8 cellular contexts compared by ENCODE assay signal in genomic region chr2:95022309-95023221, GRCh38. TPM values are rescaled to one million over a fixed set of nuclear protein-coding genes. Genes with fewer than 3 reads are reported as not detected.
DNase-seq lines count a peak whose midpoint lies in the region; ATAC-seq, FAIRE-seq and TF ChIP-seq lines count a peak whose summit lies in the region.

No MANE protein-coding gene starts in this region.

- no peaks in the 10 kb centered on the region for H3K36me3 Mint-ChIP-seq in immature natural killer cell

- H3K27me3 ChIP-seq in GM12878 (replicated peaks in 1 of 2; ENCODE audit: control insufficient read depth in 2 of 2, insufficient read depth in 2 of 2, low read length in 1 of 2) = peaks cover 0 to 2% of the 10 kb centered on the region in 2 experiments; a peak in 3 of 4 replicates

- H3K9me3 Mint-ChIP-seq in immature natural killer cell = no peaks in the 10 kb centered on the region

- H3K4me1 ChIP-seq in A549 (0 out of 3 replicates have a peak, but pooled peaks cover 3% of the 10 kb centered on the region), GM12878 (ENCODE audit: control insufficient read depth, insufficient read depth, low read length) (peaks cover 6% of the 10 kb centered on the region)

- peaks cover 9 to 22% (median 14%) of the 10 kb centered on the region in 3 donors for H3K27me3 Mint-ChIP-seq in immature natural killer cell (ENCODE audit: low read depth in 3 of 3)

- H2AFZ ChIP-seq in GM12878 (ENCODE audit: control insufficient read depth, low read depth, low read length) = no peak overlapping the region; the same call in 1 of the 2 replicates

- in situ Hi-C loops in GM12878 (cut with MboI) = loop anchor here (5.0 kb wide), 2 partner anchors 55 to 95 kb away; no protein-coding TSS in a partner anchor

- RAD21 ChIA-PET in GM12878 (lab: Charles Lee; ENCODE audit: unreplicated experiment) = interaction anchor here (0.7 to 6.7 kb wide), 22 partner anchors 9 to 149 kb away, joined by 3 to 120 read pairs (median 6); partner anchors contain the start of gene MRPS5

- TF ChIP-seq POLR2A in A549 (IDR thresholded peaks at IDR 0.05; ENCODE audit: low read length) (no peak), GM18505 (IDR thresholded peaks at IDR 0.05; ENCODE audit: borderline replicate concordance, extremely low read depth, insufficient read depth, insufficient read length) (no peak), GM12878 (IDR thresholded peaks at IDR 0.05; ENCODE audit: low read depth, low read length) (no peak)

- WGBS in A549 (ENCODE audit: missing lambda C conversion rate) = 3% methylated on average over 15 of the region's 15 CpGs
- WGBS in GM12878 (ENCODE audit: insufficient coverage, insufficient replicate concordance, low lambda C conversion rate, missing lambda C conversion rate) = 3% methylated on average over 15 of the region's 15 CpGs

- no peak overlapping the region for H3K9ac ChIP-seq in GM12878 (ENCODE audit: control insufficient read depth, insufficient read depth, low read length)

- intact Hi-C loops in GM12878 (cut with micrococcal nuclease; ENCODE audit: unreplicated experiment) = loop anchor here (1.0 to 10.0 kb wide), 5 partner anchors 31 to 182 kb away; partner anchors contain the start of gene ZNF892

- H3K4me3 ChIP-seq in A549 = no peak overlapping the region
- no peak overlapping the region for H3K4me3 ChIP-seq in GM12878

- TF ChIP-seq CTCF in A549 (IDR thresholded peaks at IDR 0.05) (peak; percentile 70), GM12878 (IDR thresholded peaks at IDR 0.05 in 2 of 3, conservative IDR thresholded peaks at IDR 0.05 in 1 of 3; ENCODE audit: control insufficient read depth in 2 of 3, extremely low read depth in 1 of 3, insufficient read depth in 1 of 3, low read depth in 3 of 3, low read length in 3 of 3) (peak; percentile 97 to 99 (median 99); a peak in 5 of 6 replicates)

- FAIRE-seq in A549 (lab: Jason Lieb, UNC) (no peak), GM12878 (lab: Jason Lieb, UNC) (no peak)

- no peaks in the 10 kb centered on the region for H3K36me3 ChIP-seq in GM12878 (ENCODE audit: control insufficient read depth in 2 of 2, insufficient read depth in 2 of 2, low read length in 1 of 2)

- H3K4me2 ChIP-seq in A549 = no peak overlapping the region
- H3K4me2 ChIP-seq in GM12878 (ENCODE audit: control insufficient read depth, insufficient read depth) = peak overlapping the region; percentile 26

- no peaks in the 10 kb centered on the region for H4K20me1 ChIP-seq in GM12878 (ENCODE audit: control insufficient read depth, insufficient read depth)

- TF ChIP-seq RAD21 in A549 (conservative IDR thresholded peaks at IDR 0.05 in 1 of 2, IDR thresholded peaks at IDR 0.05 in 1 of 2) (peak; percentile 67 to 84; a peak in 4 of 5 replicates), GM12878 (IDR thresholded peaks at IDR 0.05; ENCODE audit: insufficient read depth, low read depth, low read length) (peak; percentile 93)

- H3K9me3 ChIP-seq in A549 = no peaks in the 10 kb centered on the region
- H3K9me3 ChIP-seq in GM12878 (replicated peaks; ENCODE audit: control insufficient read depth, insufficient read depth, low read length) = no peaks in the 10 kb centered on the region

- peak; percentile 59 to 67 for DNase-seq in A549 (ENCODE audit: low read depth in 1 of 2, low spot score in 1 of 2)
- DNase-seq in NCI-H187 (lab: John Stamatoyannopoulos, UW) = peak; percentile 46 to 52
- DNase-seq in UCSD-AML1 (lab: John Stamatoyannopoulos, UW; ENCODE audit: unreplicated experiment) = peak; percentile 77
- DNase-seq in GM12878 (ENCODE audit: low read depth, low spot score) = peak; percentile 69
- DNase-seq in immature natural killer cell = peak; percentile 6 to 14 (median 13)
- peak; percentile 83 for DNase-seq in stimulated activated CD4-positive, alpha-beta T cell treated with anti-CD3 and anti-CD28 coated beads, Interleukin-1b, Interleukin-23, amount 100 ng/mL, for 48 hours

- peaks cover 0 to 4% of the 10 kb centered on the region in 2 donors for H3K4me1 Mint-ChIP-seq in immature natural killer cell

- no peak overlapping the region for H3K4me3 Mint-ChIP-seq in immature natural killer cell

- H3K27ac ChIP-seq in A549 (no peak overlapping the region), GM12878 (ENCODE audit: control insufficient read depth, insufficient read depth) (no peak overlapping the region)

- BruUV-seq in GM12878 (replicated peaks; lab: Mats Ljungman, UMichigan) = no TSS peak

- H3K79me2 ChIP-seq in GM12878 (ENCODE audit: control insufficient read depth, insufficient read depth, low read length) = no peaks in the 10 kb centered on the region; the same call in 1 of the 2 replicates

- H3K27ac Mint-ChIP-seq in immature natural killer cell = no peak overlapping the region

- SMC1A ChIA-PET in GM12878 (lab: Charles Lee; ENCODE audit: uncharacterized antibody, unreplicated experiment) = interaction anchor here (0.7 to 6.2 kb wide), 26 partner anchors 10 to 175 kb away, joined by 3 to 94 read pairs (median 4); partner anchors contain the start of gene MRPS5

- CTCF ChIA-PET in A549 (lab: Yijun Ruan, JAX) (interaction anchor here (0.8 to 3.8 kb wide), 27 partner anchors 9 to 162 kb away, joined by 3 to 29 read pairs (median 3); no protein-coding TSS in a partner anchor), GM12878 (lab: Yijun Ruan, JAX) (interaction anchor here (0.6 to 6.7 kb wide), 31 partner anchors 9 to 322 kb away, joined by 3 to 339 read pairs (median 5); partner anchors contain the start of gene MRPS5)

- peak; percentile 72 to 89 for ATAC-seq in A549
- peak; percentile 87 for ATAC-seq in GM18505 (IDR thresholded peaks at IDR 0.05; ENCODE audit: unreplicated experiment)
- peak; percentile 86 for ATAC-seq in HG02938 (IDR thresholded peaks at IDR 0.05; ENCODE audit: unreplicated experiment)
- peak; percentile 88 for ATAC-seq in GM12878

- POLR2A ChIA-PET in A549 (lab: Yijun Ruan, JAX) (no interaction called here), GM12878 (lab: Charles Lee) (interaction anchor here (1.1 to 2.9 kb wide), 5 partner anchors 31 to 92 kb away, joined by 3 to 15 read pairs (median 5); no protein-coding TSS in a partner anchor)

- TF ChIP-seq EP300 in A549 (IDR thresholded peaks at IDR 0.05) (no peak), GM12878 (IDR thresholded peaks at IDR 0.05; ENCODE audit: borderline replicate concordance in 1 of 2, control insufficient read depth in 1 of 2, low read depth in 2 of 2, low read length in 2 of 2) (no peak)

TF ChIP-seq in A549, 52 proteins besides CTCF, POLR2A, EP300 and RAD21:
- TF ChIP-seq SMC3 (IDR thresholded peaks at IDR 0.05) = peak; percentile 65; the same call in 2 of the 3 replicates
- TF ChIP-seq FOSL2 (IDR thresholded peaks at IDR 0.05) = no peak
- TF ChIP-seq FOSL2 (CRISPR knock-in tag; IDR thresholded peaks at IDR 0.05) = no peak

TF ChIP-seq in GM12878, 131 proteins besides CTCF, POLR2A, EP300 and RAD21 (continues in another document):
- TF ChIP-seq RUNX3 (IDR thresholded peaks at IDR 0.05; ENCODE audit: low read length) (peak; percentile 62), TCF7 (IDR thresholded peaks at IDR 0.05; ENCODE audit: borderline replicate concordance) (no peak), CREB1 (IDR thresholded peaks at IDR 0.05; ENCODE audit: low read depth) (peak; percentile 7; the same call in 1 of the 2 replicates), SRF (IDR thresholded peaks at IDR 0.05; ENCODE audit: low read depth in 2 of 2, low read length in 2 of 2) (peak in 1 of 2 experiments; percentile 70; a peak in 1 of 4 replicates), YY1 (IDR thresholded peaks at IDR 0.05; ENCODE audit: low read depth, low read length) (peak; percentile 91), GATAD2B (conservative IDR thresholded peaks at IDR 0.05; ENCODE audit: low read depth) (peak; percentile 91), TCF3 (IDR thresholded peaks at IDR 0.05; ENCODE audit: borderline replicate concordance, insufficient read depth, low read depth, low read length) (peak; percentile 57; the same call in 1 of the 2 replicates), KAT2A (conservative IDR thresholded peaks at IDR 0.05; ENCODE audit: control insufficient read depth, low read depth, low read length) (no peak), PML (IDR thresholded peaks at IDR 0.05; ENCODE audit: low read length) (no peak), NBN (IDR thresholded peaks at IDR 0.05) (0 out of 2 replicates have a peak, but pooled peaks have one; percentile 19), NR2F1 (conservative IDR thresholded peaks at IDR 0.05) (0 out of 2 replicates have a peak, but pooled peaks have one; percentile 25), TCF12 (IDR thresholded peaks at IDR 0.05; ENCODE audit: low read depth, low read length) (peak; percentile 68; the same call in 1 of the 2 replicates), DPF2 (IDR thresholded peaks at IDR 0.05) (peak; percentile 21; the same call in 1 of the 2 replicates)

RNA-seq across cellular contexts. Expression of gene MAL, which starts 2.9 kb away (rescaled TPM):
- polyA plus RNA-seq in A549 (2011; rRNA removed) (0.08 TPM in 1 of 2 replicates, not detected in the other), A549 (2017; fragmentation: RNase III; extraction: RNeasy Plus Mini Kit Qiagen cat#74134 plus additional on column Dnase treatment) (not detected in 3 replicates), GM12878 (2011; rRNA removed) (3.0 and 4.5 TPM in 2 replicates), GM12878 (2014; fragmentation: Illumina TruSeq; extraction: Trizol) (1.6 and 2.4 TPM in 2 replicates), GM12878 (2014; fragmentation: Nextera tagmentation; extraction: Ambion mirVana) (1 to 10 TPM; 1.4 to 1.8 TPM), GM12878 (2014; rRNA removed) (1.4 and 1.7 TPM in 2 replicates), GM12878 (2016; fragmentation: Nextera tagmentation; extraction: Ambion mirVana) (1 to 10 TPM; 2.4 to 3.1 TPM), immature natural killer cell (1 to 10 TPM; 1.2 to 1.9 (median 1.6) TPM)
- not detected in 2 replicates for polyA plus RNA-seq in A549 (2012; cell fraction: cytosol; rRNA removed)
- polyA plus RNA-seq in A549 (2012; cell fraction: nucleus; rRNA removed) = not detected in 2 replicates
- not detected in 2 replicates for polyA minus RNA-seq in A549 (2011; rRNA and poly(A)+ RNA removed)
- 15.0 and 16.0 TPM in 2 replicates for total RNA-seq in GM12878 (2013; cell fraction: nucleolus; rRNA removed)
- total RNA-seq in GM12878 (2014; rRNA removed) (1.7 and 1.9 TPM in 2 replicates), GM12878 (2014; rRNA removed; fragmentation: Illumina TruSeq; extraction: Trizol) (1.1 and 1.3 TPM in 2 replicates), GM12878 (2021) (1.2 and 1.8 TPM in 2 replicates)
- polyA plus RNA-seq in GM12878 (2011; ENCODE audit: low read depth) = 6.6 TPM
- 6.5 and 8.7 TPM in 2 replicates for polyA plus RNA-seq in GM12878 (2011; cell fraction: cytosol; rRNA removed)
- 3.5 and 4.5 TPM in 2 replicates for polyA plus RNA-seq in GM12878 (2011; cell fraction: nucleus; rRNA removed)
- 14.4 and 19.8 TPM in 2 replicates for polyA plus RNA-seq in GM12878 (2012)
- 1.8 and 2.3 TPM in 2 replicates for polyA minus RNA-seq in GM12878 (2011; rRNA and poly(A)+ RNA removed)
- 1.7 and 4.0 TPM in 2 replicates for polyA minus RNA-seq in GM12878 (2011; cell fraction: cytosol; rRNA and poly(A)+ RNA removed)
- 0.60 and 0.77 TPM in 2 replicates for polyA minus RNA-seq in GM12878 (2011; cell fraction: nucleus; rRNA and poly(A)+ RNA removed)

Comparison
In these comparisons a context has a peak if more than half of its experiments do, and no peak if none do; other contexts are left out.
1. DNase-seq: peak in every context shown above with its lines; median percentile 83 in stimulated activated CD4-positive, alpha-beta T cell treated with anti-CD3 and anti-CD28 coated beads, Interleukin-1b, Interleukin-23, amount 100 ng/mL, for 48 hours; 77 in UCSD-AML1; 69 in GM12878; 63 in A549; 49 in NCI-H187; 13 in immature natural killer cell.
2. Of the 24 proteins assayed by ChIP-seq in both GM12878 and A549: peak only in GM12878: BHLHE40; only in A549: none; in both: CTCF, RAD21 and SMC3; in neither: 20.